In the genomic region with DNA sequence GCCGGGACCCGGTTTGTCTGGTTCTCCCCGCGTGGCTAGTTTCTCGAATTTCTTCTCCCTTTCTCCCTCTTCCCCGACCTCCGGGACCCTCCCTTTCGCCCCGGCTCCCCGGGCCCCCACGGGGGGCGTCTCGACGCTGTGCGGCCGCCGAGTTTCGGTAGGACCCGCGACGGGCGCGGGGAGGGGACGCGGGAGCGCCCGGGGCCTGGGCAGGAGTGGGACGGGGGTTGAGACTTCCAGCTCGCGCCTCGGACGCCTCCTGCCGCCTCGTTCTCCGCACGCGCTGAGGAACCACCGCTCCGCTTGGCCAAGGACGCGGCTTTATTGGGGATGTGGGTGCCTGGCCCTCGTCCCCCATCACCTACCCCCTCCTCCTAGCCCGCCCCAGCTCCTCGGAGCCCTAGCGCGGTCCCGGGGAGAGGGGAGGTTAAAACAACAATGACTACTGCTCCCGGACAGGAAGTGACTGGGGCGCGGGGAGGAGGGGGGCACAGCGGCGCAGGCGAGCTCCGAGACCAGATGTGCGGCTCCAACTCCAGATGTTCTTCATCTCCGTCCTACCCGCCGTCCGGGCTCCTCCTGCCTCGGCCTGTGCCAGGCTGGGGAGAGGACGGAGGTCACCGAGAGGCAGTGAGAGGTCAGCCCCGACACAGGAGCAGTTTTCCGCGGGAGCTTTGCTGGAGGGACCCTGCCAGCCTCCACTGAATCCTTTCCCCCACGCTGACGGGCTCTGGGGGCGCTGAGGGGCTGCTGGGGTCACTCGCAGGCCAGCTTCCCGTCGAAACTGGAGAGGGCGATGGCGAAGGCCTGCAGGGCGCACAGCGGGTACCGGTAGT, we compare ENCODE assay signal across 9 cellular contexts. TPM values are rescaled to one million over a fixed set of nuclear protein-coding genes. Genes with fewer than 3 reads are reported as not detected.
DNase-seq lines count a peak whose midpoint lies in the region; ATAC-seq and TF ChIP-seq lines count a peak whose summit lies in the region.
"Had no signal": no experiment of that assay in that cellular context is flagged by ENCODE, and none has a peak within 500 bp of the region (broad histone marks: within the 10 kb centered on the region; RNA-seq: fewer than 3 reads in every experiment).

No MANE protein-coding gene starts in this region.

- H3K4me1 ChIP-seq in muscle layer of duodenum (ENCODE audit: control insufficient read depth in 1 of 2, insufficient read depth in 2 of 2, low read length in 2 of 2) (peaks cover 17 to 35% of the 10 kb centered on the region in 2 donors), transverse colon (peaks cover 3 to 42% (median 33%) of the 10 kb centered on the region in 4 donors)

- H3K36me3 Mint-ChIP-seq in activated CD8-positive, alpha-beta T cell treated with anti-CD3 and anti-CD28 coated beads, Interleukin-2, amount 10 ng/mL, durations not matched to agents 7 days and 5 days (ENCODE audit: low read depth), result no peaks in the 10 kb centered on the region

- peak; percentile 91 for DNase-seq in EH (ENCODE audit: low read depth)
- DNase-seq in LNCaP clone FGC (ENCODE audit: low read depth), result no peak
- DNase-seq in activated CD8-positive, alpha-beta T cell treated with anti-CD3 and anti-CD28 coated beads, Interleukin-2, amount 10 ng/mL, durations not matched to agents 7 days and 5 days, result peak; percentile 58
- peak; percentile 60 for DNase-seq in epithelial cell of esophagus (ENCODE audit: low read depth)
- DNase-seq in transverse colon, result peak; percentile 69
- DNase-seq in NCI-H1092 treated with DMSO at 0.1 percent for 48 hours (lab: John Stamatoyannopoulos, UW), result no peak

- H3K27ac ChIP-seq in muscle layer of duodenum (ENCODE audit: low read length), result peak overlapping the region; percentile 84
- H3K27ac ChIP-seq in transverse colon, result peak overlapping the region; percentile 94 to 99 (median 98)

- TF ChIP-seq POLR2A in transverse colon (IDR thresholded peaks at IDR 0.05), result no peak

- peak; percentile 38 for ATAC-seq in activated CD8-positive, alpha-beta T cell treated with anti-CD3 and anti-CD28 coated beads, Interleukin-2, amount 10 ng/mL, durations not matched to agents 7 days and 5 days
- ATAC-seq in HG02885 (IDR thresholded peaks at IDR 0.05; ENCODE audit: poor library complexity, unreplicated experiment), result no peak

- intact Hi-C loops in transverse colon (cut with DNase I; ENCODE audit: low total_unique reads), result loop anchor here (1.0 kb wide), 1 partner anchor 155 kb away; a partner anchor contains a TSS

- TF ChIP-seq CTCF in LNCaP clone FGC (IDR thresholded peaks at IDR 0.05; ENCODE audit: control insufficient read depth, extremely low read depth, insufficient read depth) (peak; percentile 33; the same call in 1 of the 2 replicates), epithelial cell of esophagus (IDR thresholded peaks at IDR 0.05; ENCODE audit: insufficient read depth, low read depth, low read length, missing control alignments) (peak; percentile 5), transverse colon (IDR thresholded peaks at IDR 0.05) (no peak)

- 5% methylated on average over 44 of the region's 76 CpGs; no CpG with 5 or more reads in 1 of the 2 donors for WGBS in transverse colon (ENCODE audit: low coverage in 1 of 2), 2 donors

- in situ Hi-C loops in transverse colon (cut with MboI; ENCODE audit: low pct_ligation_motif_present in 1 of 4, low pct_unique_long_range_greater_than_20kb in 1 of 4, low sequenced_read_pairs in 3 of 4), result no loop called here

- peak overlapping the region; percentile 66 for H3K4me3 Mint-ChIP-seq in activated CD8-positive, alpha-beta T cell treated with anti-CD3 and anti-CD28 coated beads, Interleukin-2, amount 10 ng/mL, durations not matched to agents 7 days and 5 days

- peak overlapping the region; percentile 62 for H3K27ac Mint-ChIP-seq in activated CD8-positive, alpha-beta T cell treated with anti-CD3 and anti-CD28 coated beads, Interleukin-2, amount 10 ng/mL, durations not matched to agents 7 days and 5 days

- H3K27me3 Mint-ChIP-seq in activated CD8-positive, alpha-beta T cell treated with anti-CD3 and anti-CD28 coated beads, Interleukin-2, amount 10 ng/mL, durations not matched to agents 7 days and 5 days (ENCODE audit: low read depth), result peaks cover 28% of the 10 kb centered on the region

- no peaks in the 10 kb centered on the region for H3K36me3 ChIP-seq in muscle layer of duodenum (ENCODE audit: control insufficient read depth in 1 of 2, insufficient read depth in 2 of 2, low read length in 2 of 2)
- H3K36me3 ChIP-seq in transverse colon, result no peaks in the 10 kb centered on the region

- CTCF ChIA-PET in activated CD8-positive, alpha-beta T cell treated with anti-CD3 and anti-CD28 coated beads, Interleukin-2, amount 10 ng/mL, durations not matched to agents 7 days and 5 days (lab: Charles Lee), result interaction anchor here (0.7 kb wide), 2 partner anchors 9 to 24 kb away, joined by 3 read pairs; no protein-coding TSS in a partner anchor

- H3K9me3 ChIP-seq in muscle layer of duodenum (ENCODE audit: control insufficient read depth in 1 of 2, low read length in 2 of 2), result no peaks in the 10 kb centered on the region
- no peaks in the 10 kb centered on the region for H3K9me3 ChIP-seq in transverse colon

- H3K4me3 ChIP-seq in LNCaP clone FGC (ENCODE audit: low read depth, low read length) (peak overlapping the region; percentile 60), epithelial cell of esophagus (ENCODE audit: low read length) (peak overlapping the region; percentile 67), muscle layer of duodenum (ENCODE audit: low read depth in 1 of 2, low read length in 2 of 2) (peak overlapping the region; percentile 44 to 68), transverse colon (peak overlapping the region; percentile 23 to 95 (median 78))

- H3K9me3 Mint-ChIP-seq in activated CD8-positive, alpha-beta T cell treated with anti-CD3 and anti-CD28 coated beads, Interleukin-2, amount 10 ng/mL, durations not matched to agents 7 days and 5 days (ENCODE audit: insufficient read depth), result no peaks in the 10 kb centered on the region

- peaks cover 17% of the 10 kb centered on the region for H3K4me1 Mint-ChIP-seq in activated CD8-positive, alpha-beta T cell treated with anti-CD3 and anti-CD28 coated beads, Interleukin-2, amount 10 ng/mL, durations not matched to agents 7 days and 5 days (ENCODE audit: low read depth)

- H3K27me3 ChIP-seq in muscle layer of duodenum (ENCODE audit: low read depth, low read length) (peaks cover 10% of the 10 kb centered on the region), transverse colon (peaks cover 11% of the 10 kb centered on the region)

- no peak for TF ChIP-seq EP300 in transverse colon (IDR thresholded peaks at IDR 0.05; ENCODE audit: low read depth)

- POLR2A ChIA-PET in activated CD8-positive, alpha-beta T cell treated with anti-CD3 and anti-CD28 coated beads, Interleukin-2, amount 10 ng/mL, durations not matched to agents 7 days and 5 days (lab: Charles Lee), result interaction anchor here (1.0 to 1.7 kb wide), 4 partner anchors 8 to 202 kb away, joined by 3 to 4 read pairs (median 4); a partner anchor contains a TSS

RNA-seq across cellular contexts. Expression of a gene that starts 0.9 kb away (rescaled TPM):
- total RNA-seq in activated CD8-positive, alpha-beta T cell treated with anti-CD3 and anti-CD28 coated beads, Interleukin-2, amount 10 ng/mL, durations not matched to agents 7 days and 5 days, result under 1 TPM; 0.18 to 0.21 TPM
- total RNA-seq in transverse colon, result 10 to 100 TPM; 23.0 to 67.7 (median 25.3) TPM

RNA-seq across cellular contexts. Expression of a gene that starts 14.9 kb away (rescaled TPM):
- total RNA-seq in activated CD8-positive, alpha-beta T cell treated with anti-CD3 and anti-CD28 coated beads, Interleukin-2, amount 10 ng/mL, durations not matched to agents 7 days and 5 days, result not detected
- total RNA-seq in transverse colon, result not detected
- total RNA-seq: T-helper 2 cell treated with Interferon-gamma antibody and Interleukin-4, amounts not matched to agents 100 ng/mL and 5 ng/mL, for 36 hours had no signal

RNA-seq across cellular contexts. Expression of a gene that starts 29.6 kb away (rescaled TPM):
- total RNA-seq in activated CD8-positive, alpha-beta T cell treated with anti-CD3 and anti-CD28 coated beads, Interleukin-2, amount 10 ng/mL, durations not matched to agents 7 days and 5 days, result 1,000 to 10,000 TPM; 1,398 to 1,443 TPM
- total RNA-seq in transverse colon, result 100 to 1,000 TPM; 323 to 991 (median 649) TPM

RNA-seq across cellular contexts. Expression of a gene that starts 45.7 kb away (rescaled TPM):
- total RNA-seq in activated CD8-positive, alpha-beta T cell treated with anti-CD3 and anti-CD28 coated beads, Interleukin-2, amount 10 ng/mL, durations not matched to agents 7 days and 5 days, result 10 to 100 TPM; 20.4 to 21.9 TPM
- total RNA-seq in transverse colon, result 10 to 100 TPM in 1 of 4 donors, 1 to 10 TPM in 2, under 1 TPM in 1; 0.75 to 30.8 (median 3.8) TPM

Comparison
In these comparisons a context has a peak if more than half of its experiments do, and no peak if none do; other contexts are left out.
1. DNase-seq: peak in EH (single experiment), activated CD8-positive, alpha-beta T cell treated with anti-CD3 and anti-CD28 coated beads, Interleukin-2, amount 10 ng/mL, durations not matched to agents 7 days and 5 days (single experiment), epithelial cell of esophagus (single experiment) and transverse colon (single experiment); none in LNCaP clone FGC (single experiment) and NCI-H1092 treated with DMSO at 0.1 percent for 48 hours (single experiment).
2. CTCF ChIP-seq: peak in LNCaP clone FGC (single experiment) and epithelial cell of esophagus (single experiment); none in transverse colon (0 of 5).
3. RNA of a gene that starts 0.9 kb away (total RNA-seq): 23.0 to 67.7 TPM in transverse colon; 0.18 to 0.21 TPM in activated CD8-positive, alpha-beta T cell treated with anti-CD3 and anti-CD28 coated beads, Interleukin-2, amount 10 ng/mL, durations not matched to agents 7 days and 5 days; every median in the first group is over 10 times any median in the second.
4. Peak in every context shown above with its lines, with median percentiles within 50 percentile points of each other: H3K4me3 ChIP-seq.